In genomic region chr22:20507253-20508066, GRCh38 we compare ENCODE assay signal across 1 cellular context.
TF ChIP-seq lines count a peak whose summit lies in the region.

Gene MED15 (plus strand): TSS chr22:20507610. CDS start chr22:20507679, 69 bp downstream.

TF ChIP-seq in HepG2, 621 proteins besides CTCF, POLR2A, EP300 and RAD21 (continued from another document and continues in another):
- TF ChIP-seq HNF1A (IDR thresholded peaks at IDR 0.05; ENCODE audit: low read depth) (no peak), HNF1A (CRISPR knock-in tag; IDR thresholded peaks at IDR 0.05; ENCODE audit: borderline replicate concordance) (peak; percentile 67; the same call in 1 of the 2 replicates), BHLHE40 (IDR thresholded peaks at IDR 0.05; ENCODE audit: low read length) (0 out of 2 replicates have a peak, but pooled peaks have one; percentile 18), HES4 (CRISPR knock-in tag; IDR thresholded peaks at IDR 0.05; ENCODE audit: borderline replicate concordance) (peak; percentile 92), NFE2L1 (CRISPR knock-in tag; IDR thresholded peaks at IDR 0.05; ENCODE audit: borderline replicate concordance) (no peak), KLF11 (CRISPR knock-in tag; IDR thresholded peaks at IDR 0.05) (peak; percentile 50; the same call in 1 of the 2 replicates), GZF1 (CRISPR knock-in tag; IDR thresholded peaks at IDR 0.05) (peak; percentile 73; the same call in 1 of the 2 replicates), MYC (CRISPR knock-in tag; IDR thresholded peaks at IDR 0.05; ENCODE audit: borderline replicate concordance) (peak; percentile 86; the same call in 1 of the 2 replicates), ZNF224 (CRISPR knock-in tag; IDR thresholded peaks at IDR 0.05) (peak; percentile 49; the same call in 1 of the 2 replicates), ZNF557 (CRISPR knock-in tag; IDR thresholded peaks at IDR 0.05) (no peak), TBX2 (CRISPR knock-in tag; IDR thresholded peaks at IDR 0.05; ENCODE audit: borderline replicate concordance) (peak; percentile 44), ZBTB3 (CRISPR knock-in tag; IDR thresholded peaks at IDR 0.05; ENCODE audit: borderline replicate concordance, low read depth) (peak; percentile 76; the same call in 1 of the 2 replicates), CBFB (CRISPR knock-in tag; IDR thresholded peaks at IDR 0.05) (peak; percentile 83), NAIF1 (CRISPR knock-in tag; IDR thresholded peaks at IDR 0.05; ENCODE audit: borderline replicate concordance) (no peak; the same call in 1 of the 2 replicates), ZSCAN21 (CRISPR knock-in tag; IDR thresholded peaks at IDR 0.05; ENCODE audit: borderline replicate concordance) (0 out of 2 replicates have a peak, but pooled peaks have one; percentile 67), MAFG (CRISPR knock-in tag; IDR thresholded peaks at IDR 0.05) (no peak), TOE1 (CRISPR knock-in tag; IDR thresholded peaks at IDR 0.05) (peak; percentile 70; the same call in 1 of the 2 replicates), ZNF563 (CRISPR knock-in tag; IDR thresholded peaks at IDR 0.05) (peak; percentile 91; the same call in 1 of the 2 replicates), MEIS2 (CRISPR knock-in tag; IDR thresholded peaks at IDR 0.05) (peak; percentile 77; the same call in 1 of the 2 replicates), ZNF687 (CRISPR knock-in tag; IDR thresholded peaks at IDR 0.05) (peak; percentile 91), RARA (CRISPR knock-in tag; IDR thresholded peaks at IDR 0.05) (0 out of 2 replicates have a peak, but pooled peaks have one; percentile 28), ZNF280D (CRISPR knock-in tag; IDR thresholded peaks at IDR 0.05) (peak; percentile 93), ZNF816 (CRISPR knock-in tag; IDR thresholded peaks at IDR 0.05; ENCODE audit: borderline replicate concordance) (no peak), CBX5 (CRISPR knock-in tag; IDR thresholded peaks at IDR 0.05; ENCODE audit: borderline replicate concordance) (peak; percentile 79; the same call in 1 of the 2 replicates), RBFOX2 (IDR thresholded peaks at IDR 0.05; ENCODE audit: low read depth, low read length) (peak; percentile 95), NR3C1 (CRISPR knock-in tag; IDR thresholded peaks at IDR 0.05) (no peak), ZNF3 (CRISPR knock-in tag; IDR thresholded peaks at IDR 0.05) (no peak), AGO2 (optimal IDR thresholded peaks at IDR 0.05; ENCODE audit: low read depth, low read length) (peak; percentile 71), ZNF781 (CRISPR knock-in tag; IDR thresholded peaks at IDR 0.05; ENCODE audit: borderline replicate concordance, not compliant biosample characterization) (peak; percentile 47), ZNF724P (CRISPR knock-in tag; IDR thresholded peaks at IDR 0.05; ENCODE audit: borderline replicate concordance) (no peak), THRA (CRISPR knock-in tag; IDR thresholded peaks at IDR 0.05; ENCODE audit: borderline replicate concordance) (peak; percentile 74), CAMTA2 (CRISPR knock-in tag; IDR thresholded peaks at IDR 0.05; ENCODE audit: borderline replicate concordance) (0 out of 2 replicates have a peak, but pooled peaks have one; percentile 69), ADNP (CRISPR knock-in tag; IDR thresholded peaks at IDR 0.05) (no peak), SMAD3 (CRISPR knock-in tag; IDR thresholded peaks at IDR 0.05) (peak; percentile 78), ZNF205 (CRISPR knock-in tag; IDR thresholded peaks at IDR 0.05) (peak; percentile 85; the same call in 1 of the 2 replicates), CENPT (CRISPR knock-in tag; IDR thresholded peaks at IDR 0.05; ENCODE audit: low read depth) (no peak), ZNF773 (CRISPR knock-in tag; IDR thresholded peaks at IDR 0.05; ENCODE audit: borderline replicate concordance) (no peak), ZNF251 (CRISPR knock-in tag; IDR thresholded peaks at IDR 0.05) (no peak), JARID2 (CRISPR knock-in tag; IDR thresholded peaks at IDR 0.05; ENCODE audit: insufficient replicate concordance) (no peak), HDAC2 (CRISPR knock-in tag; IDR thresholded peaks at IDR 0.05) (peak; percentile 74), MXD4 (CRISPR knock-in tag; IDR thresholded peaks at IDR 0.05) (peak; percentile 84), ZNF879 (CRISPR knock-in tag; IDR thresholded peaks at IDR 0.05) (0 out of 2 replicates have a peak, but pooled peaks have one; percentile 77), KLF15 (CRISPR knock-in tag; IDR thresholded peaks at IDR 0.05; ENCODE audit: borderline replicate concordance) (peak; percentile 61; the same call in 1 of the 2 replicates)
- TF ChIP-seq, protein P1, sequence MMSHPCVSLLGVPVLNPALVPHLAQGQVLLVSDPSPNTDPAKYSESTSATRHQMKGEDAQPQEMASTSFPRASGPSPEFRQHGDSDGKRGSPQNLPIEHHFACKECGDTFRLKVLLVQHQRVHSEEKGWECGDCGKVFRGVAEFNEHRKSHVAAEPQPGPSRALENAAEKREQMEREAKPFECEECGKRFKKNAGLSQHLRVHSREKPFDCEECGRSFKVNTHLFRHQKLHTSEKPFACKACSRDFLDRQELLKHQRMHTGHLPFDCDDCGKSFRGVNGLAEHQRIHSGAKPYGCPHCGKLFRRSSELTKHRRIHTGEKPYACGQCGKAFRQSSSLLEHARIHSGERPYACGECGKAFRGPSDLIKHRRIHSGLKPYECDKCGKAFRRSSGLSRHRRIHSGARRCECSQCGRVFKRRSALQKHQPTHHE (CRISPR knock-in tag; IDR thresholded peaks at IDR 0.05; ENCODE audit: borderline replicate concordance): 0 out of 2 replicates have a peak, but pooled peaks have one; percentile 80
- TF ChIP-seq, protein P2, sequence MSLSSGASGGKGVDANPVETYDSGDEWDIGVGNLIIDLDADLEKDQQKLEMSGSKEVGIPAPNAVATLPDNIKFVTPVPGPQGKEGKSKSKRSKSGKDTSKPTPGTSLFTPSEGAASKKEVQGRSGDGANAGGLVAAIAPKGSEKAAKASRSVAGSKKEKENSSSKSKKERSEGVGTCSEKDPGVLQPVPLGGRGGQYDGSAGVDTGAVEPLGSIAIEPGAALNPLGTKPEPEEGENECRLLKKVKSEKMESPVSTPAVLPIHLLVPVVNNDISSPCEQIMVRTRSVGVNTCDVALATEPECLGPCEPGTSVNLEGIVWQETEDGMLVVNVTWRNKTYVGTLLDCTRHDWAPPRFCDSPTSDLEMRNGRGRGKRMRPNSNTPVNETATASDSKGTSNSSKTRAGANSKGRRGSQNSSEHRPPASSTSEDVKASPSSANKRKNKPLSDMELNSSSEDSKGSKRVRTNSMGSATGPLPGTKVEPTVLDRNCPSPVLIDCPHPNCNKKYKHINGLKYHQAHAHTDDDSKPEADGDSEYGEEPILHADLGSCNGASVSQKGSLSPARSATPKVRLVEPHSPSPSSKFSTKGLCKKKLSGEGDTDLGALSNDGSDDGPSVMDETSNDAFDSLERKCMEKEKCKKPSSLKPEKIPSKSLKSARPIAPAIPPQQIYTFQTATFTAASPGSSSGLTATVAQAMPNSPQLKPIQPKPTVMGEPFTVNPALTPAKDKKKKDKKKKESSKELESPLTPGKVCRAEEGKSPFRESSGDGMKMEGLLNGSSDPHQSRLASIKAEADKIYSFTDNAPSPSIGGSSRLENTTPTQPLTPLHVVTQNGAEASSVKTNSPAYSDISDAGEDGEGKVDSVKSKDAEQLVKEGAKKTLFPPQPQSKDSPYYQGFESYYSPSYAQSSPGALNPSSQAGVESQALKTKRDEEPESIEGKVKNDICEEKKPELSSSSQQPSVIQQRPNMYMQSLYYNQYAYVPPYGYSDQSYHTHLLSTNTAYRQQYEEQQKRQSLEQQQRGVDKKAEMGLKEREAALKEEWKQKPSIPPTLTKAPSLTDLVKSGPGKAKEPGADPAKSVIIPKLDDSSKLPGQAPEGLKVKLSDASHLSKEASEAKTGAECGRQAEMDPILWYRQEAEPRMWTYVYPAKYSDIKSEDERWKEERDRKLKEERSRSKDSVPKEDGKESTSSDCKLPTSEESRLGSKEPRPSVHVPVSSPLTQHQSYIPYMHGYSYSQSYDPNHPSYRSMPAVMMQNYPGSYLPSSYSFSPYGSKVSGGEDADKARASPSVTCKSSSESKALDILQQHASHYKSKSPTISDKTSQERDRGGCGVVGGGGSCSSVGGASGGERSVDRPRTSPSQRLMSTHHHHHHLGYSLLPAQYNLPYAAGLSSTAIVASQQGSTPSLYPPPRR (CRISPR knock-in tag; IDR thresholded peaks at IDR 0.05; ENCODE audit: borderline replicate concordance): no peak; the same call in 1 of the 2 replicates
- TF ChIP-seq, protein P3, sequence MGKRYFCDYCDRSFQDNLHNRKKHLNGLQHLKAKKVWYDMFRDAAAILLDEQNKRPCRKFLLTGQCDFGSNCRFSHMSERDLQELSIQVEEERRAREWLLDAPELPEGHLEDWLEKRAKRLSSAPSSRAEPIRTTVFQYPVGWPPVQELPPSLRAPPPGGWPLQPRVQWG (CRISPR knock-in tag; IDR thresholded peaks at IDR 0.05; ENCODE audit: borderline replicate concordance, low read depth): no peak
